1 cellular context compared by ENCODE assay signal in the genomic region with DNA sequence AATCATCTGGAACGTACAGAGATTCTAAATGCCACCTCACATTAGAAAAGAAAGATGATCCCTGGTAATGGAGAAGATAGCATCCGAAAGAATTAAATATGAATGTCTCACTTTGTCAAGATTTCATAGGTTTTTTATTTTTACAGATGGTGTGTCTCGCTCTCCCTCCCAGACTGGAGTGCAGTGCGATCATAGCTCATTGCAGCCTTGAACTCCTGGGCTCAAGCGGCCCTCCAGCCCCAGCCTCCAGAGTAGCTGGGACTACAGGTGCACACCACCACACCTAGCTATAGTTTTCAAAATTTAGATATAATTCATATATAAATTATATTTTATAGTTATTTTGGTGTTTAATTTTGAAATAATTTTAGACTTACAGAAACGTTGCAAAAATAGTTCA.
TF ChIP-seq lines count a peak whose summit lies in the region.

No MANE protein-coding gene starts in this region.

TF ChIP-seq in IMR-90, 13 proteins besides CTCF, POLR2A, EP300 and RAD21:
- TF ChIP-seq FOS (IDR thresholded peaks at IDR 0.05; ENCODE audit: low read depth, low read length): no peak
- no peak for TF ChIP-seq NFE2L2 (IDR thresholded peaks at IDR 0.05; ENCODE audit: low read depth, low read length)
- TF ChIP-seq, protein P1, sequence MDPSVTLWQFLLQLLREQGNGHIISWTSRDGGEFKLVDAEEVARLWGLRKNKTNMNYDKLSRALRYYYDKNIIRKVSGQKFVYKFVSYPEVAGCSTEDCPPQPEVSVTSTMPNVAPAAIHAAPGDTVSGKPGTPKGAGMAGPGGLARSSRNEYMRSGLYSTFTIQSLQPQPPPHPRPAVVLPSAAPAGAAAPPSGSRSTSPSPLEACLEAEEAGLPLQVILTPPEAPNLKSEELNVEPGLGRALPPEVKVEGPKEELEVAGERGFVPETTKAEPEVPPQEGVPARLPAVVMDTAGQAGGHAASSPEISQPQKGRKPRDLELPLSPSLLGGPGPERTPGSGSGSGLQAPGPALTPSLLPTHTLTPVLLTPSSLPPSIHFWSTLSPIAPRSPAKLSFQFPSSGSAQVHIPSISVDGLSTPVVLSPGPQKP (IDR thresholded peaks at IDR 0.05; ENCODE audit: borderline replicate concordance, low read depth, low read length): no peak
- no peak for TF ChIP-seq MAFK (IDR thresholded peaks at IDR 0.05; ENCODE audit: low read depth, low read length)
- TF ChIP-seq MXI1 (IDR thresholded peaks at IDR 0.05; ENCODE audit: borderline replicate concordance, low read depth, low read length): no peak
- TF ChIP-seq CHD1 (IDR thresholded peaks at IDR 0.05; ENCODE audit: low read depth, low read length): no peak
- TF ChIP-seq SMC3 (IDR thresholded peaks at IDR 0.05; ENCODE audit: low read depth, low read length): no peak
- no peak for TF ChIP-seq RCOR1 (IDR thresholded peaks at IDR 0.05; ENCODE audit: insufficient replicate concordance, low read length)
- no peak for TF ChIP-seq BHLHE40 (IDR thresholded peaks at IDR 0.05; ENCODE audit: low read depth, low read length)
- TF ChIP-seq CEBPB (IDR thresholded peaks at IDR 0.05; ENCODE audit: low read depth, low read length): no peak
- no peak for TF ChIP-seq MAZ (IDR thresholded peaks at IDR 0.05; ENCODE audit: borderline replicate concordance, low read depth, low read length)
- TF ChIP-seq, protein P2, sequence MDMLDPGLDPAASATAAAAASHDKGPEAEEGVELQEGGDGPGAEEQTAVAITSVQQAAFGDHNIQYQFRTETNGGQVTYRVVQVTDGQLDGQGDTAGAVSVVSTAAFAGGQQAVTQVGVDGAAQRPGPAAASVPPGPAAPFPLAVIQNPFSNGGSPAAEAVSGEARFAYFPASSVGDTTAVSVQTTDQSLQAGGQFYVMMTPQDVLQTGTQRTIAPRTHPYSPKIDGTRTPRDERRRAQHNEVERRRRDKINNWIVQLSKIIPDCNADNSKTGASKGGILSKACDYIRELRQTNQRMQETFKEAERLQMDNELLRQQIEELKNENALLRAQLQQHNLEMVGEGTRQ (IDR thresholded peaks at IDR 0.05; ENCODE audit: low read depth, low read length): no peak
- TF ChIP-seq RFX5 (IDR thresholded peaks at IDR 0.05; ENCODE audit: low read depth, low read length): no peak
TF ChIP-seq in IMR-90: peak in this region for 0.
